ENCODE assay signal across 19 cellular contexts in genomic region chr15:48298914-48299313, GRCh38. TPM values are rescaled to one million over a fixed set of nuclear protein-coding genes. Genes with fewer than 3 reads are reported as not detected.
DNase-seq lines count a peak whose midpoint lies in the region; ATAC-seq and TF ChIP-seq lines count a peak whose summit lies in the region.
"Had no signal": no experiment of that assay in that cellular context is flagged by ENCODE, and none has a peak within 500 bp of the region (broad histone marks: within the 10 kb centered on the region; RNA-seq: fewer than 3 reads in every experiment).

No MANE protein-coding gene starts in this region.

- peaks cover 2% of the 10 kb centered on the region; the same call in 2 of the 3 replicates for H3K36me3 Mint-ChIP-seq in GM23338 (ENCODE audit: low read depth)
- H3K36me3 Mint-ChIP-seq in WTC11, result no peaks in the 10 kb centered on the region
- no peaks in the 10 kb centered on the region for H3K36me3 Mint-ChIP-seq in T-helper 2 cell treated with Interferon-gamma antibody and Interleukin-4, amounts not matched to agents 5 μg/mL and 100 μg/mL, for 36 hours (ENCODE audit: low read depth)
- H3K36me3 Mint-ChIP-seq: CD4-positive, CD25-positive, alpha-beta regulatory T cell; T-cell had no signal

- H3K9me3 ChIP-seq in HUES64 (ENCODE audit: insufficient read depth, low read depth, low read length) (no peaks in the 10 kb centered on the region), neural cell (ENCODE audit: low read length) (no peaks in the 10 kb centered on the region)

- H3F3A ChIP-seq in GM23338 (replicated peaks; ENCODE audit: low read depth) (no peaks in the 10 kb centered on the region), neural cell (ENCODE audit: insufficient read depth, low read length, poor library complexity, severe bottlenecking) (no peaks in the 10 kb centered on the region)

- CTCF ChIA-PET in WTC11 (lab: Charles Lee), result interaction anchor here (0.7 to 2.5 kb wide), 4 partner anchors 14 to 120 kb away, joined by 3 to 15 read pairs (median 14); no protein-coding TSS in a partner anchor

- no peaks in the 10 kb centered on the region for H3K27me3 Mint-ChIP-seq in GM23338 (ENCODE audit: insufficient read depth, low read depth, poor library complexity)
- H3K27me3 Mint-ChIP-seq in WTC11 (ENCODE audit: low read depth), result no peaks in the 10 kb centered on the region
- peaks cover 8% of the 10 kb centered on the region for H3K27me3 Mint-ChIP-seq in T-helper 2 cell treated with Interferon-gamma antibody and Interleukin-4, amounts not matched to agents 5 μg/mL and 100 μg/mL, for 36 hours (ENCODE audit: low read depth)
- H3K27me3 Mint-ChIP-seq: CD4-positive, CD25-positive, alpha-beta regulatory T cell had no signal

- no peaks in the 10 kb centered on the region; the same call in 2 of the 3 replicates for H3K9me3 Mint-ChIP-seq in GM23338
- H3K9me3 Mint-ChIP-seq in WTC11, result peaks cover 4% of the 10 kb centered on the region
- H3K9me3 Mint-ChIP-seq in T-helper 2 cell treated with Interferon-gamma antibody and Interleukin-4, amounts not matched to agents 5 μg/mL and 100 μg/mL, for 36 hours, result no peaks in the 10 kb centered on the region
- H3K9me3 Mint-ChIP-seq: T-cell had no signal

- H3K4me2 ChIP-seq in GM23338 (peak overlapping the region; percentile 3), neural cell (ENCODE audit: low read length) (peak overlapping the region; percentile 47)

- peak; percentile 65 for DNase-seq in GM23338 (ENCODE audit: low spot score)
- DNase-seq in WTC11 (ENCODE audit: low spot score), result no peak
- no peak for DNase-seq in NCI-H2171 treated with DMSO at 0.1 percent for 48 hours (lab: John Stamatoyannopoulos, UW)
- DNase-seq in T-helper 2 cell treated with Interferon-gamma antibody and Interleukin-4, amounts not matched to agents 5 μg/mL and 100 μg/mL, for 36 hours (ENCODE audit: low spot score), result no peak
- no peak for DNase-seq in NAMALWA (ENCODE audit: low spot score)
- DNase-seq: CD4-positive, CD25-positive, alpha-beta regulatory T cell; KBM-7; MV-4-11; NCI-H1105 treated with DMSO at 0.1 percent for 48 hours; NCI-H1694; NCI-H226; NCI-H510A; SHP77; T-cell had no signal

- H3K27me3 ChIP-seq in GM23338 (ENCODE audit: insufficient read depth) (no peaks in the 10 kb centered on the region), HUES64 (ENCODE audit: insufficient read depth, low read length) (no peaks in the 10 kb centered on the region), neural cell (ENCODE audit: insufficient read depth, low read depth, low read length) (no peaks in the 10 kb centered on the region)

- TF ChIP-seq RAD21 in neural cell (conservative IDR thresholded peaks at IDR 0.05), result no peak

- POLR2A ChIA-PET in WTC11 (lab: Charles Lee), result interaction anchor here (0.5 kb wide), 1 partner anchor 126 kb away, joined by 3 read pairs; no protein-coding TSS in a partner anchor

- H4K20me1 ChIP-seq in GM23338 (replicated peaks; ENCODE audit: insufficient read depth) (no peaks in the 10 kb centered on the region), neural cell (ENCODE audit: insufficient read depth) (no peaks in the 10 kb centered on the region)

- H3K27ac Mint-ChIP-seq in GM23338 (peak overlapping the region; percentile 84), WTC11 (peak overlapping the region; percentile 88)
- H3K27ac Mint-ChIP-seq in T-helper 2 cell treated with Interferon-gamma antibody and Interleukin-4, amounts not matched to agents 5 μg/mL and 100 μg/mL, for 36 hours, result no peak overlapping the region
- H3K27ac Mint-ChIP-seq: CD4-positive, CD25-positive, alpha-beta regulatory T cell; T-cell had no signal

- H3K27ac ChIP-seq in GM23338 (ENCODE audit: low read depth) (peak overlapping the region; percentile 27), HUES64 (ENCODE audit: low read depth, low read length) (peak overlapping the region; percentile 76), neural cell (ENCODE audit: low read length) (no peak overlapping the region)
- H3K27ac ChIP-seq: HL-60, RWPE1 had no signal

- H3K4me3 Mint-ChIP-seq in GM23338, result peak overlapping the region; percentile 47; the same call in 2 of the 3 replicates
- peak overlapping the region; percentile 46 for H3K4me3 Mint-ChIP-seq in WTC11
- no peak overlapping the region for H3K4me3 Mint-ChIP-seq in T-helper 2 cell treated with Interferon-gamma antibody and Interleukin-4, amounts not matched to agents 5 μg/mL and 100 μg/mL, for 36 hours
- H3K4me3 Mint-ChIP-seq: CD4-positive, CD25-positive, alpha-beta regulatory T cell; T-cell had no signal

- no peaks in the 10 kb centered on the region for H3K36me3 ChIP-seq in GM23338 (ENCODE audit: insufficient read depth)
- H3K36me3 ChIP-seq in HUES64 (ENCODE audit: insufficient read depth, low read length), result no peaks in the 10 kb centered on the region
- H3K36me3 ChIP-seq in neural cell (ENCODE audit: insufficient read depth, low read length), result no peaks in the 10 kb centered on the region

- 0% methylated on average over 2 of the region's 2 CpGs for WGBS in HUES64

- H2AFZ ChIP-seq in GM23338, result no peak overlapping the region
- peak overlapping the region; percentile 10 for H2AFZ ChIP-seq in neural cell (ENCODE audit: low read depth, low read length)

- H3K4me1 ChIP-seq in GM23338 (ENCODE audit: insufficient read depth) (peaks cover 33% of the 10 kb centered on the region), HUES64 (ENCODE audit: insufficient read depth, low read length) (peaks cover 57% of the 10 kb centered on the region)

- TF ChIP-seq EP300 in neural cell (conservative IDR thresholded peaks at IDR 0.05; ENCODE audit: poor library complexity, severe bottlenecking), result no peak

- H3K4me1 Mint-ChIP-seq in GM23338 (peaks cover 46% of the 10 kb centered on the region), WTC11 (peaks cover 49% of the 10 kb centered on the region)
- no peaks in the 10 kb centered on the region for H3K4me1 Mint-ChIP-seq in T-helper 2 cell treated with Interferon-gamma antibody and Interleukin-4, amounts not matched to agents 5 μg/mL and 100 μg/mL, for 36 hours (ENCODE audit: low read depth)
- H3K4me1 Mint-ChIP-seq: T-cell had no signal

- ATAC-seq in GM23338 (peak; percentile 57), WTC11 (peak; percentile 45)
- ATAC-seq: HCT116, T-cell had no signal

- H3K79me2 ChIP-seq in GM23338 (replicated peaks; ENCODE audit: insufficient read depth), result no peaks in the 10 kb centered on the region
- H3K79me2 ChIP-seq in neural cell (replicated peaks; ENCODE audit: insufficient read depth, low read length), result no peaks in the 10 kb centered on the region

- H3K4me3 ChIP-seq in GM23338 (peak overlapping the region; percentile 4), HUES64 (ENCODE audit: low read length) (peak overlapping the region; percentile 26; the same call in 1 of the 2 replicates), neural cell (ENCODE audit: low read length) (peak overlapping the region; percentile 1)

- TF ChIP-seq CTCF in GM23338 (conservative IDR thresholded peaks at IDR 0.05; ENCODE audit: low read depth in 2 of 2), result no peak
- TF ChIP-seq CTCF in WTC11 (IDR thresholded peaks at IDR 0.05), result no peak
- TF ChIP-seq CTCF in neural cell (IDR thresholded peaks at IDR 0.05; ENCODE audit: poor library complexity, severe bottlenecking), result no peak

- H3K9me2 ChIP-seq in GM23338 (ENCODE audit: insufficient read depth) (no peaks in the 10 kb centered on the region; the same call in 1 of the 2 replicates), neural cell (ENCODE audit: insufficient read depth, low read length) (no peaks in the 10 kb centered on the region)

- H3K9ac ChIP-seq in HUES64 (ENCODE audit: low read depth, low read length) (peak overlapping the region; percentile 34), neural cell (ENCODE audit: low read length) (no peak overlapping the region)

TF ChIP-seq in GM23338, 12 proteins besides CTCF, POLR2A, EP300 and RAD21:
- TF ChIP-seq EZH2 (IDR thresholded peaks at IDR 0.05; ENCODE audit: low read depth, unreplicated experiment) (no peak), ZNF331 (CRISPR knock-in tag; IDR thresholded peaks at IDR 0.05; ENCODE audit: low read depth) (no peak), ZNF114 (CRISPR knock-in tag; IDR thresholded peaks at IDR 0.05) (no peak), NANOG (IDR thresholded peaks at IDR 0.05; ENCODE audit: borderline replicate concordance) (peak; percentile 90), EZH2phosphoT487 (IDR thresholded peaks at IDR 0.05; ENCODE audit: unreplicated experiment) (no peak)

TF ChIP-seq in WTC11, 78 proteins besides CTCF, POLR2A, EP300 and RAD21 (continues in another document):
- TF ChIP-seq TEAD1 (CRISPR knock-in tag; IDR thresholded peaks at IDR 0.05), result peak; percentile 45; the same call in 1 of the 2 replicates
- TF ChIP-seq ATF2 (CRISPR knock-in tag; IDR thresholded peaks at IDR 0.05; ENCODE audit: borderline replicate concordance, low read depth), result no peak
- TF ChIP-seq FOXK1 (CRISPR knock-in tag; IDR thresholded peaks at IDR 0.05), result no peak

TF ChIP-seq in neural cell, 6 proteins besides CTCF, POLR2A, EP300 and RAD21 (continues in another document):
- no peak for TF ChIP-seq REST (IDR thresholded peaks at IDR 0.05; ENCODE audit: borderline replicate concordance)

RNA-seq across cellular contexts. Expression of gene DUT, which starts 32.3 kb away (rescaled TPM):
- 82.5 and 98.2 TPM in 2 replicates for total RNA-seq in GM23338 (2014; rRNA removed; shearing (Covaris generic))
- polyA plus RNA-seq in GM23338 (2016; fragmentation: Nextera tagmentation; extraction: Ambion mirVana) (420 and 428 TPM in 2 replicates), neural cell (198 and 263 TPM in 2 replicates)
- polyA plus RNA-seq in HUES64 (2013, experiment 1 of 2), result 152 TPM
- polyA plus RNA-seq in HUES64 (2013, experiment 2 of 2), result 135 TPM
- total RNA-seq in WTC11 (2021), result 195 to 204 TPM (median 195 TPM) in 3 replicates
- polyA minus RNA-seq in neural cell, result 50.9 and 65.8 TPM in 2 replicates
